Comparison of ENCODE assay signal across 11 cellular contexts in the genomic region with DNA sequence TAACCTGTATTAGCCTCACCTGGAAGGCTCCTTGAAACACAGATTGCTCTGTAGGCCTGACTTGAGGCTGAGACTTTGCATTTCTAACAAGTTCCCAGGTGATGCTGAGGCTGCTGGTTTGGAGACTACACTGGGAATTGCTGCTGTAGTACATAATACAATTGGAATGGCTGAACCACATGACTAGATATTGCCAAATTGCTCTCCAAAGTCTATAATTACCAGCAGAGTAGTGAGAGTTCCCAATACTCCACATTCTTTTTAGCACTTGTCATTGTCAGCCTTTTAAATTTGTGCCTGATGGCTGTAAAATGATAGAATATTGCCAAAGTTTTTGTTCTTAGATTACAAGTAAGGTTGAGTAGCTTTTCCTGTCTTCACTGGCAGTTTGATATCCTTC. TPM values are rescaled to one million over a fixed set of nuclear protein-coding genes. Genes with fewer than 3 reads are reported as not detected.
DNase-seq lines count a peak whose midpoint lies in the region; ATAC-seq and TF ChIP-seq lines count a peak whose summit lies in the region.
"Had no signal": no experiment of that assay in that cellular context is flagged by ENCODE, and none has a peak within 500 bp of the region (broad histone marks: within the 10 kb centered on the region; RNA-seq: fewer than 3 reads in every experiment).

No MANE protein-coding gene starts in this region.

- H3K4me3 ChIP-seq in RWPE2 (ENCODE audit: severe bottlenecking) (no peak overlapping the region), osteoblast (ENCODE audit: insufficient read depth, low read length) (no peak overlapping the region)

- DNase-seq in AG09319 (ENCODE audit: extremely low read depth, low read depth) (peak; percentile 59), RWPE2 (ENCODE audit: low spot score) (no peak), fibroblast of peridontal ligament (ENCODE audit: extremely low read depth) (peak; percentile 94), osteoblast (ENCODE audit: insufficient read length, low spot score, missing footprints) (no peak), NCI-H2196 treated with DMSO at 0.1 percent for 48 hours (lab: John Stamatoyannopoulos, UW; ENCODE audit: unreplicated experiment) (no peak), NCI-H187 (lab: John Stamatoyannopoulos, UW) (no peak), iPS-NIHi11 (ENCODE audit: low spot score) (no peak)
- DNase-seq: activated CD4-positive, alpha-beta memory T cell treated with anti-CD3 and anti-CD28 coated beads, Interleukin-2, amount 10 ng/mL, durations not matched to agents 7 days and 5 days; CD4-positive, alpha-beta T cell; T-helper 17 cell had no signal

- no peaks in the 10 kb centered on the region for H3K79me2 ChIP-seq in osteoblast (ENCODE audit: insufficient read depth, low read length)

- ATAC-seq in RWPE2 (ENCODE audit: low read depth) (peak; percentile 94), HG03108 (IDR thresholded peaks at IDR 0.05; ENCODE audit: unreplicated experiment) (no peak)
- ATAC-seq: T-helper 17 cell had no signal

- TF ChIP-seq CTCF in AG09319 (IDR thresholded peaks at IDR 0.05; ENCODE audit: low read depth, low read length), result no peak
- no peak for TF ChIP-seq CTCF in RWPE2 (IDR thresholded peaks at IDR 0.05; ENCODE audit: poor library complexity, severe bottlenecking)
- TF ChIP-seq CTCF in osteoblast (IDR thresholded peaks at IDR 0.05; ENCODE audit: extremely low read depth, low read depth, low read length), result no peak

- peak overlapping the region; percentile 11 for H3K27ac ChIP-seq in RWPE2 (ENCODE audit: poor library complexity, severe bottlenecking)
- peak overlapping the region; percentile 62 for H3K27ac ChIP-seq in osteoblast (ENCODE audit: low read depth, low read length)

- H4K20me1 ChIP-seq in osteoblast (ENCODE audit: insufficient read depth, low read length), result no peaks in the 10 kb centered on the region

- peaks cover 9% of the 10 kb centered on the region; the same call in 1 of the 2 replicates for H3K36me3 ChIP-seq in RWPE2 (ENCODE audit: low read depth)
- H3K36me3 ChIP-seq in osteoblast (ENCODE audit: insufficient read depth, low read length), result peaks cover 2% of the 10 kb centered on the region

- H3K4me2 ChIP-seq in osteoblast (ENCODE audit: insufficient read depth, low read length), result peak overlapping the region; percentile 37

- H2AFZ ChIP-seq in osteoblast (ENCODE audit: low read length), result no peak overlapping the region

- H3K27me3 ChIP-seq in RWPE2 (ENCODE audit: insufficient read depth, poor library complexity, severe bottlenecking) (no peaks in the 10 kb centered on the region), osteoblast (ENCODE audit: insufficient read depth, low read length) (no peaks in the 10 kb centered on the region)

- no peaks in the 10 kb centered on the region for H3K9me3 ChIP-seq in RWPE2 (ENCODE audit: severe bottlenecking)
- no peaks in the 10 kb centered on the region for H3K9me3 ChIP-seq in osteoblast (ENCODE audit: low read depth, low read length)

- H3K4me1 ChIP-seq in RWPE2 (ENCODE audit: insufficient read depth, poor library complexity, severe bottlenecking) (peaks cover 3% of the 10 kb centered on the region), osteoblast (ENCODE audit: insufficient read depth, low read length) (peaks cover 16% of the 10 kb centered on the region)

RNA-seq across cellular contexts. Expression of a gene that starts 39.9 kb away (rescaled TPM):
- 13.8 and 14.1 TPM in 2 replicates for total RNA-seq in osteoblast

RNA-seq across cellular contexts. Expression of a gene that starts 41.6 kb away (rescaled TPM):
- 40.9 and 44.2 TPM in 2 replicates for total RNA-seq in osteoblast

Comparison
In these comparisons a context has a peak if more than half of its experiments do, and no peak if none do; other contexts are left out.
1. DNase-seq: peak in AG09319 (single experiment) and fibroblast of peridontal ligament (single experiment); none in RWPE2 (single experiment), osteoblast (single experiment), NCI-H2196 treated with DMSO at 0.1 percent for 48 hours (single experiment), NCI-H187 (0 of 2) and iPS-NIHi11 (single experiment).